24 cellular contexts compared by ENCODE assay signal in the genomic region with DNA sequence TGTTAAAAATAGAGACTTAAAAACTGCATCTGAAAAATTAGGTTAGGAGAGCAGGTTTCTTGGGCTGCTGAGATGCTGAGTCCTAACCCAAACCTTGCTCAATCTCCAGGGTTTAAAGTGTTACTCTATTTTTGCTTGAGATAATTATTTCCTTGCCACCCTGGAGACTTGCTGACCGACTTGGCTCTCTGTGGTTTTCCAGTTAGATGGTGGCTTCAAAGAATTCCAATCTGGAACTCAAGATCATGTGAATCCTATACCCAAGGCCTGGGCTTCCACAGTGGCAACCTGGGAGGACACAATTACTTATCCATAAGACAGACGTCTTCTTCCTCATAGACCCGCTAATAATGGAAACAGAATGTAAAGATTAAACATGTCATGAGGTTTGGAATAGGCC.
"Had no signal": no experiment of that assay in that cellular context is flagged by ENCODE, and none has a peak within 500 bp of the region (broad histone marks: within the 10 kb centered on the region; RNA-seq: fewer than 3 reads in every experiment).

No MANE protein-coding gene starts in this region.

- H3K4me1 ChIP-seq: adrenal gland, Peyer's patch had no signal

- H3K27me3 Mint-ChIP-seq: activated CD8-positive, alpha-beta memory T cell treated with anti-CD3 and anti-CD28 coated beads, Interleukin-2, amount 10 ng/mL, durations not matched to agents 7 days and 5 days; activated naive CD8-positive, alpha-beta T cell treated with anti-CD3 and anti-CD28 coated beads, Interleukin-2, amount 10 ng/mL, durations not matched to agents 7 days and 5 days; T-helper 17 cell had no signal

- ATAC-seq: activated CD8-positive, alpha-beta memory T cell treated with anti-CD3 and anti-CD28 coated beads, Interleukin-2, amount 10 ng/mL, durations not matched to agents 7 days and 5 days; activated T-cell treated with anti-CD3 and anti-CD28 coated beads, Interleukin-2, amount 50 U/mL, for 4 hours; HepG2; T-helper 17 cell had no signal

- H3K4me1 Mint-ChIP-seq: activated naive CD8-positive, alpha-beta T cell treated with anti-CD3 and anti-CD28 coated beads, Interleukin-2, amount 10 ng/mL, durations not matched to agents 7 days and 5 days; T-helper 17 cell had no signal

- H3K4me3 Mint-ChIP-seq: activated CD8-positive, alpha-beta memory T cell treated with anti-CD3 and anti-CD28 coated beads, Interleukin-2, amount 10 ng/mL, durations not matched to agents 7 days and 5 days; activated naive CD8-positive, alpha-beta T cell treated with anti-CD3 and anti-CD28 coated beads, Interleukin-2, amount 10 ng/mL, durations not matched to agents 7 days and 5 days; activated T-cell treated with anti-CD3 and anti-CD28 coated beads, Interleukin-2, amount 50 U/mL, for 4 hours; T-helper 17 cell had no signal

- H3K9ac ChIP-seq: KMS-11 had no signal

- H3K9me3 Mint-ChIP-seq: activated naive CD8-positive, alpha-beta T cell treated with anti-CD3 and anti-CD28 coated beads, Interleukin-2, amount 10 ng/mL, durations not matched to agents 7 days and 5 days; activated T-cell treated with anti-CD3 and anti-CD28 coated beads, Interleukin-2, amount 50 U/mL, for 4 hours had no signal

- H3K27ac ChIP-seq: adrenal gland, KMS-11, Peyer's patch had no signal

- H3K27ac Mint-ChIP-seq: activated CD8-positive, alpha-beta memory T cell treated with anti-CD3 and anti-CD28 coated beads, Interleukin-2, amount 10 ng/mL, durations not matched to agents 7 days and 5 days; activated naive CD8-positive, alpha-beta T cell treated with anti-CD3 and anti-CD28 coated beads, Interleukin-2, amount 10 ng/mL, durations not matched to agents 7 days and 5 days; T-helper 17 cell had no signal

- H3K4me2 ChIP-seq: KMS-11 had no signal

- H3K4me3 ChIP-seq: adrenal gland, Peyer's patch had no signal

- H3K27me3 ChIP-seq: adrenal gland, Peyer's patch had no signal

- H3K9me3 ChIP-seq: adrenal gland, Peyer's patch had no signal

- DNase-seq: activated CD4-positive, alpha-beta T cell treated with anti-CD3 and anti-CD28 coated beads for 4 hours; activated CD4-positive, alpha-beta T cell treated with anti-CD3 and anti-CD28 coated beads, Interleukin-2, amount 50 U/mL, for 4 hours; activated CD4-positive, CD25-positive, alpha-beta regulatory T cell; activated CD8-positive, alpha-beta memory T cell treated with anti-CD3 and anti-CD28 coated beads, Interleukin-2, amount 10 ng/mL, durations not matched to agents 7 days and 5 days; activated naive CD4-positive, alpha-beta T cell treated with anti-CD3 and anti-CD28 coated beads, Interleukin-2, amount 50 U/mL, for 16 hours; activated naive CD8-positive, alpha-beta T cell treated with anti-CD3 and anti-CD28 coated beads, Interleukin-2, amount 10 ng/mL, durations not matched to agents 7 days and 5 days; activated T-cell treated with anti-CD3 and anti-CD28 coated beads, Interleukin-2, amount 50 U/mL, for 4 hours; adrenal gland; anterior cingulate cortex; NCI-H1092; NCI-H1417; NCI-H1930; NCI-H2171; NCI-H345; NCI-H510A; NCI-H526 treated with DMSO at 0.1 percent for 48 hours; NCI-H82; NK-92 treated with Interleukin-12 subunit alpha and Interleukin-12 subunit beta, amount 100 ng/mL, for 24 hours; Peyer's patch; SHP77 treated with DMSO at 0.1 percent for 48 hours; T-helper 17 cell; T1000 had no signal
